16 cellular contexts compared by ENCODE assay signal in genomic region chr22:42418811-42419243, GRCh38. TPM values are rescaled to one million over a fixed set of nuclear protein-coding genes. Genes with fewer than 3 reads are reported as not detected.
DNase-seq lines count a peak whose midpoint lies in the region; ATAC-seq, FAIRE-seq and TF ChIP-seq lines count a peak whose summit lies in the region.
"Had no signal": no experiment of that assay in that cellular context is flagged by ENCODE, and none has a peak within 500 bp of the region (broad histone marks: within the 10 kb centered on the region; RNA-seq: fewer than 3 reads in every experiment).

No MANE protein-coding gene starts in this region.

- peak overlapping the region; percentile 54 for H3K9ac ChIP-seq in OCI-LY3 (ENCODE audit: low read length)

- peak overlapping the region; percentile 70 for H2AFZ ChIP-seq in OCI-LY3 (ENCODE audit: low read depth, low read length)

- POLR2A ChIA-PET in HEK293 (lab: Yijun Ruan, JAX), result no interaction called here

- no peaks in the 10 kb centered on the region for H3K27me3 Mint-ChIP-seq in CD14-positive monocyte (ENCODE audit: low read depth in 3 of 3)
- no peaks in the 10 kb centered on the region for H3K27me3 Mint-ChIP-seq in mesothelial cell of epicardium (ENCODE audit: low read depth)
- peaks cover 14% of the 10 kb centered on the region for H3K27me3 Mint-ChIP-seq in activated CD8-positive, alpha-beta memory T cell treated with anti-CD3 and anti-CD28 coated beads, Interleukin-2, amount 10 ng/mL, durations not matched to agents 7 days and 5 days

- H3K9me3 Mint-ChIP-seq in CD14-positive monocyte (no peaks in the 10 kb centered on the region), mesothelial cell of epicardium (no peaks in the 10 kb centered on the region)
- H3K9me3 Mint-ChIP-seq in activated CD8-positive, alpha-beta memory T cell treated with anti-CD3 and anti-CD28 coated beads, Interleukin-2, amount 10 ng/mL, durations not matched to agents 7 days and 5 days (ENCODE audit: low read depth), result no peaks in the 10 kb centered on the region
- H3K9me3 Mint-ChIP-seq: CD4-positive, CD25-positive, alpha-beta regulatory T cell; naive thymus-derived CD8-positive, alpha-beta T cell had no signal

- H3K36me3 Mint-ChIP-seq in CD14-positive monocyte (peaks cover 49 to 90% of the 10 kb centered on the region in 2 donors), mesothelial cell of epicardium (no peaks in the 10 kb centered on the region)
- H3K36me3 Mint-ChIP-seq in activated CD8-positive, alpha-beta memory T cell treated with anti-CD3 and anti-CD28 coated beads, Interleukin-2, amount 10 ng/mL, durations not matched to agents 7 days and 5 days, result no peaks in the 10 kb centered on the region
- H3K36me3 Mint-ChIP-seq: CD4-positive, CD25-positive, alpha-beta regulatory T cell; naive thymus-derived CD8-positive, alpha-beta T cell had no signal

- no peaks in the 10 kb centered on the region for H3K4me1 ChIP-seq in HEK293 (ENCODE audit: control insufficient read depth, insufficient read depth, low read length)
- peaks cover 25% of the 10 kb centered on the region for H3K4me1 ChIP-seq in OCI-LY3 (ENCODE audit: low read length)

- DNase-seq in CD14-positive monocyte (ENCODE audit: low spot score) (no peak), mesothelial cell of epicardium (ENCODE audit: low spot score in 2 of 2, unreplicated experiment in 2 of 2) (no peak), frontal cortex (ENCODE audit: low spot score in 2 of 2) (no peak), left colon (no peak)
- no peak for DNase-seq in activated CD8-positive, alpha-beta memory T cell treated with anti-CD3 and anti-CD28 coated beads, Interleukin-2, amount 10 ng/mL, durations not matched to agents 7 days and 5 days
- DNase-seq: activated CD4-positive, alpha-beta T cell treated with anti-CD3 and anti-CD28 coated beads, Interleukin-2, amount 50 U/mL, for 48 hours; CD4-positive, CD25-positive, alpha-beta regulatory T cell; naive thymus-derived CD8-positive, alpha-beta T cell; NCI-H1930; T-helper 2 cell had no signal

- peaks cover 55% of the 10 kb centered on the region for H3K4me1 Mint-ChIP-seq in CD14-positive monocyte
- H3K4me1 Mint-ChIP-seq in mesothelial cell of epicardium, result peaks cover 15% of the 10 kb centered on the region
- H3K4me1 Mint-ChIP-seq in activated CD8-positive, alpha-beta memory T cell treated with anti-CD3 and anti-CD28 coated beads, Interleukin-2, amount 10 ng/mL, durations not matched to agents 7 days and 5 days, result peaks cover 3% of the 10 kb centered on the region
- H3K4me1 Mint-ChIP-seq: CD4-positive, CD25-positive, alpha-beta regulatory T cell had no signal

- no peaks in the 10 kb centered on the region for H3K27me3 ChIP-seq in OCI-LY3 (ENCODE audit: low read depth, low read length)

- H3K27ac ChIP-seq in HEK293 (ENCODE audit: extremely low read depth, low read depth, low read length) (no peak overlapping the region), OCI-LY3 (ENCODE audit: low read length) (peak overlapping the region; percentile 41)

- intact Hi-C loops in CD14-positive monocyte (cut with micrococcal nuclease) (no loop called here), left colon (cut with DNase I, micrococcal nuclease) (no loop called here)

- CTCF ChIA-PET in HEK293 (lab: Yijun Ruan, JAX), result interaction anchor here (0.7 to 1.0 kb wide), 2 partner anchors 19 to 326 kb away, joined by 3 read pairs; no protein-coding TSS in a partner anchor
- CTCF ChIA-PET in activated CD8-positive, alpha-beta memory T cell treated with anti-CD3 and anti-CD28 coated beads, Interleukin-2, amount 10 ng/mL, durations not matched to agents 7 days and 5 days (lab: Charles Lee), result no interaction called here

- H3K79me2 ChIP-seq in OCI-LY3 (ENCODE audit: low read length), result no peaks in the 10 kb centered on the region

- H3K27ac Mint-ChIP-seq in CD14-positive monocyte (peak overlapping the region in 6 of 7 donors; percentile 67 to 93 (median 84)), mesothelial cell of epicardium (peak overlapping the region; percentile 9)
- no peak overlapping the region for H3K27ac Mint-ChIP-seq in activated CD8-positive, alpha-beta memory T cell treated with anti-CD3 and anti-CD28 coated beads, Interleukin-2, amount 10 ng/mL, durations not matched to agents 7 days and 5 days
- H3K27ac Mint-ChIP-seq: CD4-positive, CD25-positive, alpha-beta regulatory T cell; naive thymus-derived CD8-positive, alpha-beta T cell had no signal

- H3K4me3 ChIP-seq in HEK293 (ENCODE audit: low read depth, low read length) (no peak overlapping the region), OCI-LY3 (ENCODE audit: low read length) (peak overlapping the region; percentile 75)

- no peak for ATAC-seq in activated CD8-positive, alpha-beta memory T cell treated with anti-CD3 and anti-CD28 coated beads, Interleukin-2, amount 10 ng/mL, durations not matched to agents 7 days and 5 days
- no peak for ATAC-seq in HG02852 (IDR thresholded peaks at IDR 0.05; ENCODE audit: unreplicated experiment)
- ATAC-seq in left colon, result no peak
- ATAC-seq: naive thymus-derived CD8-positive, alpha-beta T cell; Panc1 had no signal

- TF ChIP-seq CTCF in CD14-positive monocyte (IDR thresholded peaks at IDR 0.05) (no peak), HEK293 (tag by site-specific recombination; IDR thresholded peaks at IDR 0.05) (no peak), OCI-LY3 (IDR thresholded peaks at IDR 0.05; ENCODE audit: low read depth, low read length) (no peak), mesothelial cell of epicardium (IDR thresholded peaks at IDR 0.05; ENCODE audit: unreplicated experiment) (no peak)

- peak overlapping the region; percentile 90 for H3K4me2 ChIP-seq in OCI-LY3 (ENCODE audit: low read length)

- peak overlapping the region in 1 of 2 donors; percentile 52 for H3K4me3 Mint-ChIP-seq in CD14-positive monocyte
- no peak overlapping the region for H3K4me3 Mint-ChIP-seq in mesothelial cell of epicardium
- no peak overlapping the region for H3K4me3 Mint-ChIP-seq in activated CD8-positive, alpha-beta memory T cell treated with anti-CD3 and anti-CD28 coated beads, Interleukin-2, amount 10 ng/mL, durations not matched to agents 7 days and 5 days
- H3K4me3 Mint-ChIP-seq: naive thymus-derived CD8-positive, alpha-beta T cell had no signal

- H3K9me3 ChIP-seq in HEK293 (ENCODE audit: control insufficient read depth, insufficient read depth, low read depth, low read length) (no peaks in the 10 kb centered on the region), OCI-LY3 (ENCODE audit: insufficient read depth, low read length) (no peaks in the 10 kb centered on the region)

- no peaks in the 10 kb centered on the region for H4K20me1 ChIP-seq in OCI-LY3 (ENCODE audit: insufficient read depth, low read length)

- H3K36me3 ChIP-seq in HEK293 (ENCODE audit: control insufficient read depth in 2 of 2, insufficient read depth in 1 of 2, low read length in 2 of 2) (no peaks in the 10 kb centered on the region), OCI-LY3 (replicated peaks; ENCODE audit: low read depth, low read length) (no peaks in the 10 kb centered on the region)

- FAIRE-seq in frontal cortex (lab: Jason Lieb, UNC), result no peak
- FAIRE-seq: endometrium had no signal

TF ChIP-seq in HEK293, 187 proteins besides CTCF, POLR2A, EP300 and RAD21:
- TF ChIP-seq ZNF639 (tag by site-specific recombination; IDR thresholded peaks at IDR 0.05) (no peak), ZFHX2 (tag by site-specific recombination; conservative IDR thresholded peaks at IDR 0.05) (peak; percentile 98), KLF1 (tag by site-specific recombination; IDR thresholded peaks at IDR 0.05) (peak; percentile 19; the same call in 1 of the 2 replicates), EGR2 (tag by site-specific recombination; IDR thresholded peaks at IDR 0.05; ENCODE audit: low read depth) (peak; percentile 99)
TF ChIP-seq in HEK293: peak in this region for 3.

RNA-seq across cellular contexts. Expression of gene NFAM1, which starts 13.4 kb away (rescaled TPM):
- polyA plus RNA-seq in CD14-positive monocyte, result 10 to 100 TPM; 36.0 to 69.7 TPM
- 0.27 to 0.34 TPM (median 0.32 TPM) in 3 replicates for total RNA-seq in mesothelial cell of epicardium
- total RNA-seq in activated CD8-positive, alpha-beta memory T cell treated with anti-CD3 and anti-CD28 coated beads, Interleukin-2, amount 10 ng/mL, durations not matched to agents 7 days and 5 days, result under 1 TPM in 1 of 2 experiments, not detected in 1; 0.07 TPM
- 0.82 TPM for total RNA-seq in frontal cortex
- 1 to 10 TPM in 1 of 2 donors, under 1 TPM in 1; 0.55 to 2.9 TPM for total RNA-seq in left colon
- total RNA-seq: HT-29 had no signal
- polyA plus RNA-seq: naive thymus-derived CD8-positive, alpha-beta T cell had no signal
